In genomic region chr20:50885781-50886180, GRCh38 we compare ENCODE assay signal across 14 cellular contexts. TPM values are rescaled to one million over a fixed set of nuclear protein-coding genes. Genes with fewer than 3 reads are reported as not detected.
DNase-seq lines count a peak whose midpoint lies in the region; TF ChIP-seq lines count a peak whose summit lies in the region.
"Had no signal": no experiment of that assay in that cellular context is flagged by ENCODE, and none has a peak within 500 bp of the region (broad histone marks: within the 10 kb centered on the region; RNA-seq: fewer than 3 reads in every experiment).

No MANE protein-coding gene starts in this region.

- no peaks in the 10 kb centered on the region for H3K79me2 ChIP-seq in H9 (ENCODE audit: insufficient read depth, low read length)

- DNase-seq in activated T-cell treated with anti-CD3 and anti-CD28 coated beads, Interleukin-2, amount 50 U/mL, for 24 hours, result peak; percentile 23
- DNase-seq in activated T-cell treated with anti-CD3 and anti-CD28 coated beads for 4 hours (no peak), H9 (no peak), endodermal cell (no peak), progenitor cell of endocrine pancreas (ENCODE audit: low spot score, unreplicated experiment) (no peak), DMS 273 treated with DMSO at 0.1 percent for 48 hours (lab: John Stamatoyannopoulos, UW) (no peak), MV-4-11 (lab: John Stamatoyannopoulos, UW) (no peak), brain microvascular endothelial cell (no peak)
- DNase-seq: GF-D8, Karpas-422, NCI-H187 treated with DMSO at 0.1 percent for 48 hours, NCI-H2171, OCI-M1 had no signal

- no peaks in the 10 kb centered on the region for H3K79me1 ChIP-seq in H9 (ENCODE audit: insufficient read depth, low read depth, low read length, poor library complexity, severe bottlenecking)

- no peak overlapping the region for H3K4me3 Mint-ChIP-seq in activated T-cell treated with anti-CD3 and anti-CD28 coated beads, Interleukin-2, amount 50 U/mL, for 24 hours
- no peak overlapping the region for H3K4me3 Mint-ChIP-seq in H9
- H3K4me3 Mint-ChIP-seq in endodermal cell, result no peak overlapping the region
- no peak overlapping the region for H3K4me3 Mint-ChIP-seq in progenitor cell of endocrine pancreas (ENCODE audit: low read depth)

- peaks cover 25% of the 10 kb centered on the region for H3K36me3 ChIP-seq in endodermal cell (ENCODE audit: control insufficient read depth, insufficient read depth, low read length)
- H3K36me3 ChIP-seq in brain microvascular endothelial cell (replicated peaks), result peaks cover 13% of the 10 kb centered on the region

- H3K23ac ChIP-seq in H9 (ENCODE audit: insufficient read length, low read depth, low read length), result no peak overlapping the region

- H4K91ac ChIP-seq in H9 (ENCODE audit: insufficient read length, low read depth, low read length), result no peak overlapping the region

- peaks cover 4% of the 10 kb centered on the region for H4K20me1 ChIP-seq in H9 (ENCODE audit: control insufficient read depth, insufficient read depth, insufficient read length)

- no peak overlapping the region for H2AFZ ChIP-seq in H9 (ENCODE audit: low read length)

- no peak for TF ChIP-seq CTCF in H9 (conservative IDR thresholded peaks at IDR 0.05)
- TF ChIP-seq CTCF in endodermal cell (conservative IDR thresholded peaks at IDR 0.05), result no peak
- TF ChIP-seq CTCF in progenitor cell of endocrine pancreas (IDR thresholded peaks at IDR 0.05; ENCODE audit: unreplicated experiment), result no peak
- TF ChIP-seq CTCF in brain microvascular endothelial cell (IDR thresholded peaks at IDR 0.05; ENCODE audit: low read depth, low read length, missing control alignments), result no peak

- no peak overlapping the region for H4K8ac ChIP-seq in H9 (replicated peaks; ENCODE audit: insufficient read length, low read depth, low read length)

- no peak overlapping the region for H3K4me3 ChIP-seq in endodermal cell (ENCODE audit: low read length)
- no peak overlapping the region for H3K4me3 ChIP-seq in brain microvascular endothelial cell (ENCODE audit: low read depth, low read length)
- H3K4me3 ChIP-seq: SK-N-MC had no signal

- H3K4ac ChIP-seq in H9 (ENCODE audit: low read depth, low read length), result no peak overlapping the region

- peaks cover 62% of the 10 kb centered on the region for H3K36me3 Mint-ChIP-seq in activated T-cell treated with anti-CD3 and anti-CD28 coated beads, Interleukin-2, amount 50 U/mL, for 24 hours (ENCODE audit: low read depth)
- H3K36me3 Mint-ChIP-seq in H9 (ENCODE audit: insufficient read depth in 1 of 3, low read depth in 3 of 3) (peaks cover 12 to 27% (median 22%) of the 10 kb centered on the region in 3 experiments; a peak in 6 of 7 replicates), endodermal cell (ENCODE audit: low read depth) (peaks cover 27% of the 10 kb centered on the region), progenitor cell of endocrine pancreas (ENCODE audit: insufficient read depth) (peaks cover 19% of the 10 kb centered on the region)

- H3K27ac Mint-ChIP-seq in activated T-cell treated with anti-CD3 and anti-CD28 coated beads, Interleukin-2, amount 50 U/mL, for 24 hours, result peak overlapping the region; percentile 64
- H3K27ac Mint-ChIP-seq in H9 (0 out of 7 replicates have a peak overlapping the region, but pooled peaks of 2 of the 3 experiments have one; percentile 44 to 51), endodermal cell (peak overlapping the region; percentile 21), progenitor cell of endocrine pancreas (peak overlapping the region; percentile 29)

- H3K4me2 ChIP-seq in H9 (ENCODE audit: insufficient read depth, insufficient read length, low read length), result no peak overlapping the region

- H3K27me3 Mint-ChIP-seq in activated T-cell treated with anti-CD3 and anti-CD28 coated beads, Interleukin-2, amount 50 U/mL, for 24 hours, result no peaks in the 10 kb centered on the region
- H3K27me3 Mint-ChIP-seq in H9 (ENCODE audit: low read depth), result no peaks in the 10 kb centered on the region
- H3K27me3 Mint-ChIP-seq in endodermal cell (ENCODE audit: insufficient read depth), result no peaks in the 10 kb centered on the region
- no peaks in the 10 kb centered on the region for H3K27me3 Mint-ChIP-seq in progenitor cell of endocrine pancreas

- H3K14ac ChIP-seq in H9 (ENCODE audit: insufficient read depth, low read length), result no peak overlapping the region; the same call in 1 of the 2 replicates

- H2BK15ac ChIP-seq in H9 (ENCODE audit: low read depth, low read length), result no peak overlapping the region

- H2BK12ac ChIP-seq in H9 (ENCODE audit: insufficient read length, low read depth, low read length), result no peak overlapping the region

- H3K9me3 ChIP-seq in H9 (ENCODE audit: control insufficient read depth, low read depth, low read length) (no peaks in the 10 kb centered on the region), endodermal cell (ENCODE audit: control insufficient read depth, low read length) (no peaks in the 10 kb centered on the region)

- peaks cover 4% of the 10 kb centered on the region for H3K9me3 Mint-ChIP-seq in activated T-cell treated with anti-CD3 and anti-CD28 coated beads, Interleukin-2, amount 50 U/mL, for 24 hours
- H3K9me3 Mint-ChIP-seq in H9 (no peaks in the 10 kb centered on the region), endodermal cell (no peaks in the 10 kb centered on the region), progenitor cell of endocrine pancreas (ENCODE audit: low read depth) (peaks cover 3% of the 10 kb centered on the region)

- in situ Hi-C loops in brain microvascular endothelial cell (cut with HindIII; ENCODE audit: low pct_ligation_motif_present, low sequenced_read_pairs), result no loop called here

- H3K4me1 ChIP-seq in H9 (ENCODE audit: insufficient read depth, low read length) (no peaks in the 10 kb centered on the region), endodermal cell (ENCODE audit: control insufficient read depth, insufficient read depth, low read length) (no peaks in the 10 kb centered on the region)

- H3K9ac ChIP-seq in H9 (ENCODE audit: extremely low read depth, insufficient read length, low read length) (no peak overlapping the region), endodermal cell (ENCODE audit: extremely low read depth, low read length, poor library complexity, severe bottlenecking) (no peak overlapping the region)

- no peak overlapping the region for H2BK120ac ChIP-seq in H9 (ENCODE audit: low read depth, low read length, poor library complexity, severe bottlenecking)

- no peak overlapping the region for H2BK20ac ChIP-seq in H9 (ENCODE audit: low read depth, low read length, poor library complexity, severe bottlenecking)

- H3K27me3 ChIP-seq in H9 (ENCODE audit: insufficient read depth, low read length) (no peaks in the 10 kb centered on the region), endodermal cell (ENCODE audit: control insufficient read depth, insufficient read depth, low read length, poor library complexity, severe bottlenecking) (no peaks in the 10 kb centered on the region), brain microvascular endothelial cell (replicated peaks) (no peaks in the 10 kb centered on the region)

- no peaks in the 10 kb centered on the region for H3K23me2 ChIP-seq in H9 (ENCODE audit: insufficient read length, low read depth, low read length, poor library complexity, severe bottlenecking)

- no peak overlapping the region for H3K27ac ChIP-seq in H9 (ENCODE audit: insufficient read length, low read depth, low read length)
- no peak overlapping the region for H3K27ac ChIP-seq in endodermal cell (ENCODE audit: low read depth, low read length)
- H3K27ac ChIP-seq in brain microvascular endothelial cell, result no peak overlapping the region

- WGBS in H9 (ENCODE audit: extremely low coverage, insufficient read length, low lambda C conversion rate), result no CpG with 5 or more reads among the region's 5 CpGs
- 95 to 96% methylated on average over 4 to 5 of the region's 5 CpGs for WGBS in endodermal cell (ENCODE audit: insufficient coverage in 1 of 2, insufficient read length in 1 of 2), 2 experiments

- no peak overlapping the region for H2BK5ac ChIP-seq in H9 (ENCODE audit: insufficient read length, low read length)

- no peak overlapping the region for H3K18ac ChIP-seq in H9 (ENCODE audit: insufficient read length, low read depth, low read length)

- H3K56ac ChIP-seq in H9 (ENCODE audit: insufficient read length, low read depth, low read length), result no peak overlapping the region

- H2AK5ac ChIP-seq in H9 (ENCODE audit: insufficient read length, low read length), result no peak overlapping the region

- H3K4me1 Mint-ChIP-seq in activated T-cell treated with anti-CD3 and anti-CD28 coated beads, Interleukin-2, amount 50 U/mL, for 24 hours (ENCODE audit: low read depth), result peaks cover 3% of the 10 kb centered on the region
- H3K4me1 Mint-ChIP-seq in H9 (peaks cover 8 to 10% of the 10 kb centered on the region in 2 experiments), endodermal cell (no peaks in the 10 kb centered on the region), progenitor cell of endocrine pancreas (ENCODE audit: low read depth) (no peaks in the 10 kb centered on the region)

- no peak overlapping the region for H4K5ac ChIP-seq in H9 (ENCODE audit: insufficient read length, low read depth, low read length)

- H3T11ph ChIP-seq in H9 (ENCODE audit: low read length), result no peak overlapping the region

RNA-seq across cellular contexts. Expression of gene ADNP, which starts 45.5 kb away (rescaled TPM):
- total RNA-seq in H9 (2021) (143 and 144 TPM in 2 replicates), endodermal cell (100 to 1,000 TPM; 136 to 152 TPM), progenitor cell of endocrine pancreas (127 and 144 TPM in 2 replicates)
- 110 TPM for polyA plus RNA-seq in endodermal cell (2013, experiment 1 of 2)
- 102 TPM for polyA plus RNA-seq in endodermal cell (2013, experiment 2 of 2)
